In the genomic region with DNA sequence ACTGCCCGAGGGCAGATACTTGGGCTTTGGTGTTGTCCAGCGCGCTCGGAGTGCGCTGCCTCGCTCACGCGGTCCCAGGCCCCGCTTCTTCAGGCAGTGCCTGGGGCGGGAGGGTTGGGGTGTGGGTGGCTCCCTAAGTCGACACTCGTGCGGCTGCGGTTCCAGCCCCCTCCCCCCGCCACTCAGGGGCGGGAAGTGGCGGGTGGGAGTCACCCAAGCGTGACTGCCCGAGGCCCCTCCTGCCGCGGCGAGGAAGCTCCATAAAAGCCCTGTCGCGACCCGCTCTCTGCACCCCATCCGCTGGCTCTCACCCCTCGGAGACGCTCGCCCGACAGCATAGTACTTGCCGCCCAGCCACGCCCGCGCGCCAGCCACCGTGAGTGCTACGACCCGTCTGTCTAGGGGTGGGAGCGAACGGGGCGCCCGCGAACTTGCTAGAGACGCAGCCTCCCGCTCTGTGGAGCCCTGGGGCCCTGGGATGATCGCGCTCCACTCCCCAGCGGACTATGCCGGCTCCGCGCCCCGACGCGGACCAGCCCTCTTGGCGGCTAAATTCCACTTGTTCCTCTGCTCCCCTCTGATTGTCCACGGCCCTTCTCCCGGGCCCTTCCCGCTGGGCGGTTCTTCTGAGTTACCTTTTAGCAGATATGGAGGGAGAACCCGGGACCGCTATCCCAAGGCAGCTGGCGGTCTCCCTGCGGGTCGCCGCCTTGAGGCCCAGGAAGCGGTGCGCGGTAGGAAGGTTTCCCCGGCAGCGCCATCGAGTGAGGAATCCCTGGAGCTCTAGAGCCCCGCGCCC, we compare ENCODE assay signal across 2 cellular contexts.
TF ChIP-seq lines count a peak whose summit lies in the region.

TSS of gene NPY (plus strand) at position 291 of the 799 bp plus-strand sequence. CDS start 1,051 bp downstream, outside the sequence.

TF ChIP-seq in A549, 52 proteins besides CTCF, POLR2A, EP300 and RAD21 (continued from another document):
- TF ChIP-seq REST (IDR thresholded peaks at IDR 0.05) (no peak), NPAS2 (CRISPR knock-in tag; IDR thresholded peaks at IDR 0.05; ENCODE audit: borderline replicate concordance) (no peak), RFX5 (IDR thresholded peaks at IDR 0.05) (no peak), JUNB (IDR thresholded peaks at IDR 0.05) (no peak), NFE2L2 (conservative IDR thresholded peaks at IDR 0.05; ENCODE audit: low read length) (no peak)
- TF ChIP-seq, protein P1, sequence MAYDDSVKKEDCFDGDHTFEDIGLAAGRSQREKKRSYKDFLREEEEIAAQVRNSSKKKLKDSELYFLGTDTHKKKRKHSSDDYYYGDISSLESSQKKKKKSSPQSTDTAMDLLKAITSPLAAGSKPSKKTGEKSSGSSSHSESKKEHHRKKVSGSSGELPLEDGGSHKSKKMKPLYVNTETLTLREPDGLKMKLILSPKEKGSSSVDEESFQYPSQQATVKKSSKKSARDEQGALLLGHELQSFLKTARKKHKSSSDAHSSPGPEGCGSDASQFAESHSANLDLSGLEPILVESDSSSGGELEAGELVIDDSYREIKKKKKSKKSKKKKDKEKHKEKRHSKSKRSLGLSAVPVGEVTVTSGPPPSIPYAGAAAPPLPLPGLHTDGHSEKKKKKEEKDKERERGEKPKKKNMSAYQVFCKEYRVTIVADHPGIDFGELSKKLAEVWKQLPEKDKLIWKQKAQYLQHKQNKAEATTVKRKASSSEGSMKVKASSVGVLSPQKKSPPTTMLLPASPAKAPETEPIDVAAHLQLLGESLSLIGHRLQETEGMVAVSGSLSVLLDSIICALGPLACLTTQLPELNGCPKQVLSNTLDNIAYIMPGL (CRISPR knock-in tag; IDR thresholded peaks at IDR 0.05; ENCODE audit: borderline replicate concordance) = no peak
TF ChIP-seq in A549: peak in this region for 0.

TF ChIP-seq in GM23338, 12 proteins besides CTCF, POLR2A, EP300 and RAD21:
- TF ChIP-seq, protein P2, sequence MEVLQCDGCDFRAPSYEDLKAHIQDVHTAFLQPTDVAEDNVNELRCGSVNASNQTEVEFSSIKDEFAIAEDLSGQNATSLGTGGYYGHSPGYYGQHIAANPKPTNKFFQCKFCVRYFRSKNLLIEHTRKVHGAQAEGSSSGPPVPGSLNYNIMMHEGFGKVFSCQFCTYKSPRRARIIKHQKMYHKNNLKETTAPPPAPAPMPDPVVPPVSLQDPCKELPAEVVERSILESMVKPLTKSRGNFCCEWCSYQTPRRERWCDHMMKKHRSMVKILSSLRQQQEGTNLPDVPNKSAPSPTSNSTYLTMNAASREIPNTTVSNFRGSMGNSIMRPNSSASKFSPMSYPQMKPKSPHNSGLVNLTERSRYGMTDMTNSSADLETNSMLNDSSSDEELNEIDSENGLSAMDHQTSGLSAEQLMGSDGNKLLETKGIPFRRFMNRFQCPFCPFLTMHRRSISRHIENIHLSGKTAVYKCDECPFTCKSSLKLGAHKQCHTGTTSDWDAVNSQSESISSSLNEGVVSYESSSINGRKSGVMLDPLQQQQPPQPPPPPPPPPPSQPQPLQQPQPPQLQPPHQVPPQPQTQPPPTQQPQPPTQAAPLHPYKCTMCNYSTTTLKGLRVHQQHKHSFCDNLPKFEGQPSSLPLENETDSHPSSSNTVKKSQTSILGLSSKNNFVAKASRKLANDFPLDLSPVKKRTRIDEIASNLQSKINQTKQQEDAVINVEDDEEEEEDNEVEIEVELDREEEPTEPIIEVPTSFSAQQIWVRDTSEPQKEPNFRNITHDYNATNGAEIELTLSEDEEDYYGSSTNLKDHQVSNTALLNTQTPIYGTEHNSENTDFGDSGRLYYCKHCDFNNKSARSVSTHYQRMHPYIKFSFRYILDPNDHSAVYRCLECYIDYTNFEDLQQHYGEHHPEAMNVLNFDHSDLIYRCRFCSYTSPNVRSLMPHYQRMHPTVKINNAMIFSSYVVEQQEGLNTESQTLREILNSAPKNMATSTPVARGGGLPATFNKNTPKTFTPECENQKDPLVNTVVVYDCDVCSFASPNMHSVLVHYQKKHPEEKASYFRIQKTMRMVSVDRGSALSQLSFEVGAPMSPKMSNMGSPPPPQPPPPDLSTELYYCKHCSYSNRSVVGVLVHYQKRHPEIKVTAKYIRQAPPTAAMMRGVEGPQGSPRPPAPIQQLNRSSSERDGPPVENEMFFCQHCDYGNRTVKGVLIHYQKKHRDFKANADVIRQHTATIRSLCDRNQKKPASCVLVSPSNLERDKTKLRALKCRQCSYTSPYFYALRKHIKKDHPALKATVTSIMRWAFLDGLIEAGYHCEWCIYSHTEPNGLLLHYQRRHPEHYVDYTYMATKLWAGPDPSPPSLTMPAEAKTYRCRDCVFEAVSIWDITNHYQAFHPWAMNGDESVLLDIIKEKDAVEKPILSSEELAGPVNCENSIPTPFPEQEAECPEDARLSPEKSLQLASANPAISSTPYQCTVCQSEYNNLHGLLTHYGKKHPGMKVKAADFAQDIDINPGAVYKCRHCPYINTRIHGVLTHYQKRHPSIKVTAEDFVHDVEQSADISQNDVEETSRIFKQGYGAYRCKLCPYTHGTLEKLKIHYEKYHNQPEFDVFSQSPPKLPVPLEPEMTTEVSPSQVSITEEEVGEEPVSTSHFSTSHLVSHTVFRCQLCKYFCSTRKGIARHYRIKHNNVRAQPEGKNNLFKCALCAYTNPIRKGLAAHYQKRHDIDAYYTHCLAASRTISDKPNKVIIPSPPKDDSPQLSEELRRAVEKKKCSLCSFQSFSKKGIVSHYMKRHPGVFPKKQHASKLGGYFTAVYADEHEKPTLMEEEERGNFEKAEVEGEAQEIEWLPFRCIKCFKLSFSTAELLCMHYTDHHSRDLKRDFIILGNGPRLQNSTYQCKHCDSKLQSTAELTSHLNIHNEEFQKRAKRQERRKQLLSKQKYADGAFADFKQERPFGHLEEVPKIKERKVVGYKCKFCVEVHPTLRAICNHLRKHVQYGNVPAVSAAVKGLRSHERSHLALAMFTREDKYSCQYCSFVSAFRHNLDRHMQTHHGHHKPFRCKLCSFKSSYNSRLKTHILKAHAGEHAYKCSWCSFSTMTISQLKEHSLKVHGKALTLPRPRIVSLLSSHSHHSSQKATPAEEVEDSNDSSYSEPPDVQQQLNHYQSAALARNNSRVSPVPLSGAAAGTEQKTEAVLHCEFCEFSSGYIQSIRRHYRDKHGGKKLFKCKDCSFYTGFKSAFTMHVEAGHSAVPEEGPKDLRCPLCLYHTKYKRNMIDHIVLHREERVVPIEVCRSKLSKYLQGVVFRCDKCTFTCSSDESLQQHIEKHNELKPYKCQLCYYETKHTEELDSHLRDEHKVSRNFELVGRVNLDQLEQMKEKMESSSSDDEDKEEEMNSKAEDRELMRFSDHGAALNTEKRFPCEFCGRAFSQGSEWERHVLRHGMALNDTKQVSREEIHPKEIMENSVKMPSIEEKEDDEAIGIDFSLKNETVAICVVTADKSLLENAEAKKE (CRISPR knock-in tag; IDR thresholded peaks at IDR 0.05) = no peak
- peak; percentile 81 for TF ChIP-seq EZH2phosphoT487 (IDR thresholded peaks at IDR 0.05; ENCODE audit: unreplicated experiment)
- TF ChIP-seq ZNF331 (CRISPR knock-in tag; IDR thresholded peaks at IDR 0.05; ENCODE audit: low read depth) = no peak
- no peak for TF ChIP-seq JUNB (IDR thresholded peaks at IDR 0.05; ENCODE audit: unreplicated experiment)
- 0 out of 2 replicates have a peak, but pooled peaks have one; percentile 14 for TF ChIP-seq POLR2AphosphoS5 (IDR thresholded peaks at IDR 0.05; ENCODE audit: low read depth)
- no peak for TF ChIP-seq ETS1 (IDR thresholded peaks at IDR 0.05)
- TF ChIP-seq ZNF114 (CRISPR knock-in tag; IDR thresholded peaks at IDR 0.05) = no peak
- peak; percentile 87 for TF ChIP-seq EZH2 (IDR thresholded peaks at IDR 0.05; ENCODE audit: low read depth, unreplicated experiment)
- no peak for TF ChIP-seq STAT1 (IDR thresholded peaks at IDR 0.05; ENCODE audit: unreplicated experiment)
- TF ChIP-seq REST (IDR thresholded peaks at IDR 0.05; ENCODE audit: unreplicated experiment) = no peak
- TF ChIP-seq CREB1 (CRISPR knock-in tag; IDR thresholded peaks at IDR 0.05; ENCODE audit: low read depth) = no peak
- TF ChIP-seq NANOG (IDR thresholded peaks at IDR 0.05; ENCODE audit: borderline replicate concordance) = no peak
